8 cellular contexts compared by ENCODE assay signal in the genomic region with DNA sequence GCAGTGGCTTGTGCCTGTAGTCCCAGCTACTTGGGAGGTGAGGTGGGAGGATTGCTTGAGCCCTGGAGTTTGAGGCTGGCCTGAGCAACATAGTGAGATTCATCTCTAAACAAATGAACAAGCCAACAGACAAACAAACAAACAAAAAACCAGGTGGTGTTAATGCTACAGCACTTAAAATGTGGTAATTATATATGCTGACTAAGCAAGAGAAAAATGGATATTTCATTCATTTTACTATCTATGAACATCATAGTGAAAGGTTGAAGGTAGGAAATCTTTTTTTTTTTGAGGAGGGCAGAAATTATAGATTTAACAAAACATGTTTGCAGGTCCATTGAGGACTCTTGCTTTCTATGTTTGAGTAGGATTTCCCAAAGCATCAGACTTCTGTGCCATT.
"Had no signal": no experiment of that assay in that cellular context is flagged by ENCODE, and none has a peak within 500 bp of the region (broad histone marks: within the 10 kb centered on the region; RNA-seq: fewer than 3 reads in every experiment).

No MANE protein-coding gene starts in this region.

- H3K4me1 Mint-ChIP-seq: IgD-negative memory B cell had no signal

- ATAC-seq: GM23338 had no signal

- H3K27ac Mint-ChIP-seq: GM23338, H9, IgD-negative memory B cell had no signal

- H2AFZ ChIP-seq: GM23338 had no signal

- H3K36me3 Mint-ChIP-seq: IgD-negative memory B cell had no signal

- H3K27ac ChIP-seq: HL-60 had no signal

- H3K4me3 ChIP-seq: GM23338 had no signal

- H3K4me2 ChIP-seq: GM23338 had no signal

- H3K4me3 Mint-ChIP-seq: GM23338, H9, IgD-negative memory B cell had no signal

- DNase-seq: H9, HCEC 1CT, KG1 had no signal

- H3K9me3 Mint-ChIP-seq: GM23338, H9, IgD-negative memory B cell had no signal

- FAIRE-seq: H1, H54 had no signal
